In genomic region chr12:69239286-69239921, GRCh38 we compare ENCODE assay signal across 8 cellular contexts. TPM values are rescaled to one million over a fixed set of nuclear protein-coding genes. Genes with fewer than 3 reads are reported as not detected.
DNase-seq lines count a peak whose midpoint lies in the region; ATAC-seq and TF ChIP-seq lines count a peak whose summit lies in the region.

A gene with protein sequence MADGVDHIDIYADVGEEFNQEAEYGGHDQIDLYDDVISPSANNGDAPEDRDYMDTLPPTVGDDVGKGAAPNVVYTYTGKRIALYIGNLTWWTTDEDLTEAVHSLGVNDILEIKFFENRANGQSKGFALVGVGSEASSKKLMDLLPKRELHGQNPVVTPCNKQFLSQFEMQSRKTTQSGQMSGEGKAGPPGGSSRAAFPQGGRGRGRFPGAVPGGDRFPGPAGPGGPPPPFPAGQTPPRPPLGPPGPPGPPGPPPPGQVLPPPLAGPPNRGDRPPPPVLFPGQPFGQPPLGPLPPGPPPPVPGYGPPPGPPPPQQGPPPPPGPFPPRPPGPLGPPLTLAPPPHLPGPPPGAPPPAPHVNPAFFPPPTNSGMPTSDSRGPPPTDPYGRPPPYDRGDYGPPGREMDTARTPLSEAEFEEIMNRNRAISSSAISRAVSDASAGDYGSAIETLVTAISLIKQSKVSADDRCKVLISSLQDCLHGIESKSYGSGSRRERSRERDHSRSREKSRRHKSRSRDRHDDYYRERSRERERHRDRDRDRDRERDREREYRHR (plus strand): TSS chr12:69239569. CDS start chr12:69239647, 78 bp downstream.

- TF ChIP-seq CTCF in omental fat pad (IDR thresholded peaks at IDR 0.05), result no peak

- H3K27ac ChIP-seq in temporal lobe (ENCODE audit: low read depth, low read length), result peak within 1 kb of the TSS; percentile 74

- TF ChIP-seq POLR2A in GM10847 (IDR thresholded peaks at IDR 0.05; ENCODE audit: extremely low read depth, insufficient read length), result peak; percentile 95

- H3K27ac Mint-ChIP-seq in activated naive CD4-positive, alpha-beta T cell treated with anti-CD3 and anti-CD28 coated beads, Interleukin-2, amount 50 U/mL, for 72 hours, result peak within 1 kb of the TSS; percentile 94 to 99

- DNase-seq in NCI-H1105 (lab: John Stamatoyannopoulos, UW), result peak; percentile 97
- DNase-seq in SKM-1 (lab: John Stamatoyannopoulos, UW; ENCODE audit: unreplicated experiment), result peak; percentile 29
- peak; percentile 95 for DNase-seq in activated naive CD4-positive, alpha-beta T cell treated with anti-CD3 and anti-CD28 coated beads, Interleukin-2, amount 50 U/mL, for 72 hours (ENCODE audit: low spot score in 2 of 2)
- DNase-seq in glomerular endothelial cell (ENCODE audit: extremely low read depth, low read depth, low spot score), result peak; percentile 25
- DNase-seq in omental fat pad (ENCODE audit: low spot score), result peak; percentile 81

- no peaks in the 10 kb centered on the region for H3K9me3 Mint-ChIP-seq in activated naive CD4-positive, alpha-beta T cell treated with anti-CD3 and anti-CD28 coated beads, Interleukin-2, amount 50 U/mL, for 72 hours

- ATAC-seq in HG02642 (IDR thresholded peaks at IDR 0.05; ENCODE audit: poor library complexity, unreplicated experiment), result peak; percentile 95
- peak; percentile 96 for ATAC-seq in activated naive CD4-positive, alpha-beta T cell treated with anti-CD3 and anti-CD28 coated beads, Interleukin-2, amount 50 U/mL, for 72 hours
- peak; percentile 99 for ATAC-seq in omental fat pad (ENCODE audit: low FRiP score)

- H3K36me3 Mint-ChIP-seq in activated naive CD4-positive, alpha-beta T cell treated with anti-CD3 and anti-CD28 coated beads, Interleukin-2, amount 50 U/mL, for 72 hours, result peaks cover 14 to 19% of the 10 kb centered on the region in 2 donors

RNA-seq across cellular contexts. Expression of the gene that starts here (rescaled TPM):
- total RNA-seq in activated naive CD4-positive, alpha-beta T cell treated with anti-CD3 and anti-CD28 coated beads, Interleukin-2, amount 50 U/mL, for 72 hours, result 100 to 1,000 TPM in 1 of 2 donors, 10 to 100 TPM in 1; 62.5 to 104 TPM
- 28.9 and 29.2 TPM in 2 replicates for total RNA-seq in glomerular endothelial cell
- total RNA-seq in omental fat pad, result 10 to 100 TPM; 23.7 to 37.3 (median 28.0) TPM
- total RNA-seq in temporal lobe, result 95.4 TPM

Comparison
In these comparisons a context has a peak if more than half of its experiments do, and no peak if none do; other contexts are left out.
1. Peak in every context shown above with its lines: DNase-seq, ATAC-seq and H3K27ac ChIP-seq.
2. DNase-seq: peak in every context shown above with its lines; median percentile 97 in NCI-H1105; 95 in activated naive CD4-positive, alpha-beta T cell treated with anti-CD3 and anti-CD28 coated beads, Interleukin-2, amount 50 U/mL, for 72 hours; 81 in omental fat pad; 29 in SKM-1; 25 in glomerular endothelial cell.